Comparison of ENCODE assay signal across 8 cellular contexts in the genomic region with DNA sequence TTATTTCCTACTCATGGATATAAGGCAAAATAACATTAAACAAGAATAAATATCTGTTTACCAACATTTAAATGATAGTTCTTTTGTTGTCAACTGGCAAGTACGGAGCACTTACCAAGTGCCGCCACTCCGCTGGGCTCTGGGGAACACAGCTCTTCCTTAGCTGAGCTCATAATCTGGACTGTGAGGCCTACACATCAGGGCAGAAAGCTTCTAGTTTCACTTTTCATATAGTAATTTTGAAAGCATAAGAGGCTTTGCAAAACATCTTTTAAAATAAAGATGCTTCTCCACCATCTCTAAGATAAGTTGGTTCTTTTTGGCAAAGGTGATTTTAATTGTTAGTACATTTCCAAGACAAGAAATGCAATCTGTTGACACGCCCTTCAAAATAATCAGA.
DNase-seq lines count a peak whose midpoint lies in the region; ATAC-seq, FAIRE-seq and TF ChIP-seq lines count a peak whose summit lies in the region.

No MANE protein-coding gene starts in this region.

- FAIRE-seq in GM18507 (lab: Jason Lieb, UNC) = peak; percentile 90

- H3K4me2 ChIP-seq in SK-N-SH = peak overlapping the region; percentile 53
- H3K4me2 ChIP-seq in mammary epithelial cell (ENCODE audit: insufficient read depth, low read depth, low read length) = peak overlapping the region; percentile 62

- WGBS in SK-N-SH (ENCODE audit: low lambda C conversion rate) = 77% methylated on average over 4 of the region's 4 CpGs
- WGBS in mammary epithelial cell (ENCODE audit: low coverage, missing lambda C conversion rate) = 100% methylated on average over 4 of the region's 4 CpGs

- POLR2A ChIA-PET in SK-N-SH (lab: Yijun Ruan, JAX) = no interaction called here
- POLR2A ChIA-PET in HEK293T (lab: Yijun Ruan, JAX) = no interaction called here

- no peak for TF ChIP-seq RAD21 in SK-N-SH (IDR thresholded peaks at IDR 0.05; ENCODE audit: low read length)

- no peaks in the 10 kb centered on the region for H3K79me2 ChIP-seq in SK-N-SH (ENCODE audit: insufficient read depth)
- H3K79me2 ChIP-seq in mammary epithelial cell (ENCODE audit: insufficient read depth, low read length) = no peaks in the 10 kb centered on the region

- intact Hi-C loops in mammary epithelial cell (cut with micrococcal nuclease) = no loop called here

- TF ChIP-seq EP300 in SK-N-SH (IDR thresholded peaks at IDR 0.05; ENCODE audit: borderline replicate concordance in 1 of 2, low read depth in 1 of 2, low read length in 1 of 2) = no peak

- dilution Hi-C loops in mammary epithelial cell (cut with HindIII; ENCODE audit: low sequenced_read_pairs) = no loop called here

- in situ Hi-C loops in mammary epithelial cell (cut with MboI; ENCODE audit: low sequenced_read_pairs in 2 of 2) = no loop called here

- H3K4me1 ChIP-seq in SK-N-SH (ENCODE audit: control insufficient read depth in 1 of 2, insufficient read depth in 2 of 2, low read depth in 1 of 2, low read length in 1 of 2) (peaks cover 16 to 32% of the 10 kb centered on the region in 2 experiments; a peak in 3 of 4 replicates), mammary epithelial cell (ENCODE audit: insufficient read depth, low read length) (peaks cover 10% of the 10 kb centered on the region), subcutaneous abdominal adipose tissue (ENCODE audit: control insufficient read depth in 5 of 5, insufficient read depth in 5 of 5, low read length in 5 of 5) (peaks cover 0 to 19% (median 18%) of the 10 kb centered on the region in 5 donors)

- peak overlapping the region; percentile 80 to 95 for H3K27ac ChIP-seq in SK-N-SH (ENCODE audit: low read depth in 2 of 2, low read length in 1 of 2)
- no peak overlapping the region for H3K27ac ChIP-seq in mammary epithelial cell (ENCODE audit: insufficient read depth, low read depth, low read length)
- H3K27ac ChIP-seq in subcutaneous abdominal adipose tissue (ENCODE audit: low read depth, low read length) = peak overlapping the region; percentile 82

- H3K9me3 ChIP-seq in SK-N-SH (no peaks in the 10 kb centered on the region), mammary epithelial cell (replicated peaks; ENCODE audit: insufficient read depth, low read length) (no peaks in the 10 kb centered on the region), subcutaneous abdominal adipose tissue (ENCODE audit: control insufficient read depth in 5 of 5, low read length in 5 of 5) (no peaks in the 10 kb centered on the region)

- DNase-seq in GM18507 (ENCODE audit: extremely low spot score, insufficient read length, low read depth) (no peak), SK-N-SH (no peak), mammary epithelial cell (peak; percentile 3), lung microvascular endothelial cell (ENCODE audit: low read depth in 2 of 2) (peak; percentile 64 to 77), HEK293T (ENCODE audit: extremely low spot score) (no peak)

- no peaks in the 10 kb centered on the region for H3K9me2 ChIP-seq in SK-N-SH

- H3K36me3 ChIP-seq in SK-N-SH (replicated peaks in 1 of 2; ENCODE audit: control insufficient read depth in 1 of 2, insufficient read depth in 2 of 2, low read length in 1 of 2) (no peaks in the 10 kb centered on the region), mammary epithelial cell (ENCODE audit: insufficient read depth, low read length) (no peaks in the 10 kb centered on the region), subcutaneous abdominal adipose tissue (ENCODE audit: control insufficient read depth in 5 of 5, insufficient read depth in 5 of 5, low read length in 5 of 5) (no peaks in the 10 kb centered on the region)

- ATAC-seq in HG02610 (IDR thresholded peaks at IDR 0.05; ENCODE audit: unreplicated experiment) = peak; percentile 55
- no peak for ATAC-seq in HG02970 (IDR thresholded peaks at IDR 0.05; ENCODE audit: low FRiP score, unreplicated experiment)

- H2AFZ ChIP-seq in SK-N-SH (ENCODE audit: low read depth) (peak overlapping the region; percentile 73), mammary epithelial cell (ENCODE audit: low read depth, low read length) (peak overlapping the region; percentile 21)

- peaks cover 16% of the 10 kb centered on the region for H3F3A ChIP-seq in SK-N-SH (replicated peaks; ENCODE audit: insufficient read depth)

- H4K20me1 ChIP-seq in SK-N-SH (ENCODE audit: insufficient read depth) = no peaks in the 10 kb centered on the region
- no peaks in the 10 kb centered on the region for H4K20me1 ChIP-seq in mammary epithelial cell (ENCODE audit: insufficient read depth, low read length)

- CTCF ChIA-PET in SK-N-SH (lab: Yijun Ruan, JAX) (interaction anchor here (0.7 to 1.1 kb wide), 3 partner anchors 16 to 90 kb away, joined by 3 to 4 read pairs (median 3); no protein-coding TSS in a partner anchor), mammary epithelial cell (lab: Charles Lee; ENCODE audit: low non-redundant PET) (no interaction called here), HEK293T (lab: Yijun Ruan, JAX) (interaction anchor here (1.1 kb wide), 1 partner anchor 20 kb away, joined by 3 read pairs; no protein-coding TSS in a partner anchor)

- H3K9ac ChIP-seq in SK-N-SH = peak overlapping the region; percentile 27
- H3K9ac ChIP-seq in mammary epithelial cell (ENCODE audit: insufficient read depth, low read length) = no peak overlapping the region
- peak overlapping the region in 3 of 5 donors; percentile 21 to 66 (median 59) for H3K9ac ChIP-seq in subcutaneous abdominal adipose tissue (ENCODE audit: low read length in 5 of 5)

- TF ChIP-seq CTCF in SK-N-SH (IDR thresholded peaks at IDR 0.05) (no peak), mammary epithelial cell (conservative IDR thresholded peaks at IDR 0.05 in 1 of 2, IDR thresholded peaks at IDR 0.05 in 1 of 2; ENCODE audit: extremely low read depth in 1 of 2, insufficient read depth in 1 of 2, low read depth in 1 of 2, low read length in 2 of 2) (no peak)

- no TSS peak for BruUV-seq in mammary epithelial cell (replicated peaks; lab: Mats Ljungman, UMichigan)

- H3K27me3 ChIP-seq in SK-N-SH (ENCODE audit: insufficient read depth) = no peaks in the 10 kb centered on the region
- no peaks in the 10 kb centered on the region for H3K27me3 ChIP-seq in mammary epithelial cell (ENCODE audit: insufficient read depth, low read length)
- H3K27me3 ChIP-seq in subcutaneous abdominal adipose tissue (ENCODE audit: control insufficient read depth in 5 of 5, insufficient read depth in 4 of 5, low read length in 5 of 5) = no peaks in the 10 kb centered on the region

- H3K4me3 ChIP-seq in SK-N-SH (ENCODE audit: low read depth in 2 of 2, low read length in 1 of 2) (peak overlapping the region in 1 of 2 experiments; percentile 25; a peak in 2 of 4 replicates), mammary epithelial cell (replicated peaks in 1 of 3; ENCODE audit: insufficient read depth in 1 of 3, low read depth in 2 of 3, low read length in 3 of 3) (no peak overlapping the region), subcutaneous abdominal adipose tissue (ENCODE audit: low read depth in 1 of 5, low read length in 5 of 5) (peak overlapping the region; percentile 25 to 57 (median 47))

TF ChIP-seq in SK-N-SH, 30 proteins besides CTCF, POLR2A, EP300 and RAD21:
- TF ChIP-seq, protein P1, sequence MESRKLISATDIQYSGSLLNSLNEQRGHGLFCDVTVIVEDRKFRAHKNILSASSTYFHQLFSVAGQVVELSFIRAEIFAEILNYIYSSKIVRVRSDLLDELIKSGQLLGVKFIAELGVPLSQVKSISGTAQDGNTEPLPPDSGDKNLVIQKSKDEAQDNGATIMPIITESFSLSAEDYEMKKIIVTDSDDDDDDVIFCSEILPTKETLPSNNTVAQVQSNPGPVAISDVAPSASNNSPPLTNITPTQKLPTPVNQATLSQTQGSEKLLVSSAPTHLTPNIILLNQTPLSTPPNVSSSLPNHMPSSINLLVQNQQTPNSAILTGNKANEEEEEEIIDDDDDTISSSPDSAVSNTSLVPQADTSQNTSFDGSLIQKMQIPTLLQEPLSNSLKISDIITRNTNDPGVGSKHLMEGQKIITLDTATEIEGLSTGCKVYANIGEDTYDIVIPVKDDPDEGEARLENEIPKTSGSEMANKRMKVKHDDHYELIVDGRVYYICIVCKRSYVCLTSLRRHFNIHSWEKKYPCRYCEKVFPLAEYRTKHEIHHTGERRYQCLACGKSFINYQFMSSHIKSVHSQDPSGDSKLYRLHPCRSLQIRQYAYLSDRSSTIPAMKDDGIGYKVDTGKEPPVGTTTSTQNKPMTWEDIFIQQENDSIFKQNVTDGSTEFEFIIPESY (IDR thresholded peaks at IDR 0.05; ENCODE audit: borderline replicate concordance, low read depth) = no peak
- TF ChIP-seq YY1 (IDR thresholded peaks at IDR 0.05; ENCODE audit: low read depth) = no peak
- TF ChIP-seq FOSL2 (IDR thresholded peaks at IDR 0.05; ENCODE audit: borderline replicate concordance, low read depth) = no peak
- no peak for TF ChIP-seq NFIC (IDR thresholded peaks at IDR 0.05; ENCODE audit: borderline replicate concordance)
- TF ChIP-seq JUND (IDR thresholded peaks at IDR 0.05) = no peak

TF ChIP-seq in HEK293T, 16 proteins besides CTCF, POLR2A, EP300 and RAD21:
- TF ChIP-seq FOXM1 (IDR thresholded peaks at IDR 0.05; ENCODE audit: borderline replicate concordance) (no peak), FOXA1 (IDR thresholded peaks at IDR 0.05) (no peak), ELF4 (IDR thresholded peaks at IDR 0.05) (no peak), ARNT (IDR thresholded peaks at IDR 0.05) (no peak), FOXK2 (IDR thresholded peaks at IDR 0.05) (no peak), SP1 (IDR thresholded peaks at IDR 0.05) (no peak)

Comparison
In these comparisons a context has a peak if more than half of its experiments do, and no peak if none do; other contexts are left out.
1. DNase-seq: peak in mammary epithelial cell (single experiment) and lung microvascular endothelial cell (2 of 2); none in GM18507 (single experiment), SK-N-SH (single experiment) and HEK293T (single experiment).
2. H3K4me3 ChIP-seq: peak in subcutaneous abdominal adipose tissue (5 of 5); none in mammary epithelial cell (0 of 3).